Comparison of ENCODE assay signal across 8 cellular contexts in genomic region chr1:244052011-244052727, GRCh38. TPM values are rescaled to one million over a fixed set of nuclear protein-coding genes. Genes with fewer than 3 reads are reported as not detected.
A peak's percentile ranks its signal among the peaks of the same experiment; 100 is the strongest.
DNase-seq lines count a peak whose midpoint lies in the region; ATAC-seq and TF ChIP-seq lines count a peak whose summit lies in the region.
"Had no signal": no experiment of that assay in that cellular context is flagged by ENCODE, and none has a peak within 500 bp of the region (broad histone marks: within the 10 kb centered on the region; RNA-seq: fewer than 3 reads in every experiment).

No MANE protein-coding gene starts in this region.

- DNase-seq in HCEC 1CT = peak; percentile 29
- peak; percentile 94 for DNase-seq in NCI-H524 treated with DMSO at 0.1 percent for 48 hours (lab: John Stamatoyannopoulos, UW)
- DNase-seq in coronary artery (ENCODE audit: low spot score) = no peak
- no peak for DNase-seq in skeletal muscle cell (ENCODE audit: low read depth)
- no peak for DNase-seq in left lobe of liver (ENCODE audit: low spot score)
- DNase-seq: activated CD4-positive, CD25-positive, alpha-beta regulatory T cell had no signal

- H3K4me3 ChIP-seq in coronary artery (peak overlapping the region; percentile 23), skeletal muscle cell (ENCODE audit: low read depth, low read length) (peak overlapping the region; percentile 17)

- peak overlapping the region; percentile 48 to 53 for H3K27ac ChIP-seq in coronary artery

- no peak for TF ChIP-seq CTCF in coronary artery (IDR thresholded peaks at IDR 0.05)

- no peak for ATAC-seq in HG03175 (IDR thresholded peaks at IDR 0.05; ENCODE audit: unreplicated experiment)
- no peak for ATAC-seq in HG03565 (IDR thresholded peaks at IDR 0.05; ENCODE audit: unreplicated experiment)
- no peak for ATAC-seq in left lobe of liver

RNA-seq across cellular contexts. Expression of gene ZBTB18, which starts 1.1 kb away (rescaled TPM):
- total RNA-seq in left lobe of liver = 14.3 TPM

Comparison
In these comparisons a context has a peak if more than half of its experiments do, and no peak if none do; other contexts are left out.
1. DNase-seq: peak in HCEC 1CT (single experiment) and NCI-H524 treated with DMSO at 0.1 percent for 48 hours (single experiment); none in coronary artery (single experiment), skeletal muscle cell (single experiment) and left lobe of liver (single experiment).